Comparison of ENCODE assay signal across 29 cellular contexts in the genomic region with DNA sequence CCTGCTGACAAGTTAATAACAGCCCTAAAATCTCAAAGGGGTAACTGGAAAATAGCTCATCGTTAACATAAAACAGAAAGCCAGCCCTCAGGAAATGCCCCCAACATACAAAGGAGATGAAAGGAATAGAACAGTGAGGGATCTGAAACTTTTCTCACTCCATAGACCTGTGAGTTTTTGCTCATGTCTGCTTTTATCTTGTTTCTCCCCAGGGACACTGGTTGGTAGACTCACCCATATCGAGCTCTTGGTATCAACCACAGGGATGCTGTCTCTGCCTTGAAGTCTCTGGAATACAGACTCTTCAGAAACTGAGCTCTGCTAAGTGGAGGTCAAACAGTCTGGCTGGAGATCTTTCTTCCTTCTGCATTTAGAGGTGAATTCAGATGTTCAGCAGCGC.
"Had no signal": no experiment of that assay in that cellular context is flagged by ENCODE, and none has a peak within 500 bp of the region (broad histone marks: within the 10 kb centered on the region; RNA-seq: fewer than 3 reads in every experiment).

No MANE protein-coding gene starts in this region.

- H3K36me3 ChIP-seq: adrenal gland, brain microvascular endothelial cell, gastrocnemius medialis, heart left ventricle had no signal

- H3K9me3 ChIP-seq: gastrocnemius medialis had no signal

- DNase-seq: activated CD4-positive, alpha-beta memory T cell treated with anti-CD3 and anti-CD28 coated beads for 36 hours; activated CD4-positive, alpha-beta T cell treated with anti-CD3 and anti-CD28 coated beads for 36 hours; activated CD4-positive, alpha-beta T cell treated with anti-CD3 and anti-CD28 coated beads, Interleukin-2, amount 10 ng/mL, durations not matched to agents 24 days and 14 days; activated CD4-positive, CD25-positive, alpha-beta regulatory T cell; activated CD4-positive, CD25-positive, alpha-beta regulatory T cell treated with anti-CD3 and anti-CD28 coated beads, Interleukin-2, amount 50 U/mL, for 72 hours; activated CD8-positive, alpha-beta memory T cell treated with anti-CD3 and anti-CD28 coated beads, Interleukin-2, amount 10 ng/mL, durations not matched to agents 7 days and 5 days; activated CD8-positive, alpha-beta memory T cell treated with anti-CD3 and anti-CD28 coated beads, Interleukin-2, amount 50 U/mL, for 4 hours; activated CD8-positive, alpha-beta T cell treated with anti-CD3 and anti-CD28 coated beads, Interleukin-2, amount 10 ng/mL, durations not matched to agents 7 days and 5 days; activated effector memory CD4-positive, alpha-beta T cell treated with anti-CD3 and anti-CD28 coated beads, Interleukin-2, amount 50 U/mL, for 16 hours; activated naive CD4-positive, alpha-beta T cell treated with anti-CD3 and anti-CD28 coated beads for 36 hours; activated naive CD8-positive, alpha-beta T cell treated with anti-CD3 and anti-CD28 coated beads for 36 hours; activated naive CD8-positive, alpha-beta T cell treated with anti-CD3 and anti-CD28 coated beads, Interleukin-2, amount 50 U/mL, for 24 hours; activated T-cell treated with anti-CD3 and anti-CD28 coated beads, Interleukin-2, amount 50 U/mL, for 1 hour; activated T-cell treated with anti-CD3 and anti-CD28 coated beads, Interleukin-2, amount 50 U/mL, for 48 hours; adrenal gland; amygdala; aorta; brain microvascular endothelial cell; dorsolateral prefrontal cortex; effector memory CD4-positive, alpha-beta T cell; endodermal cell; foreskin keratinocyte; gastrocnemius medialis; glutamatergic neuron; heart left ventricle; T-helper 1 cell; T-helper 2 cell had no signal

- ATAC-seq: activated CD4-positive, alpha-beta T cell treated with anti-CD3 and anti-CD28 coated beads for 36 hours; activated CD8-positive, alpha-beta memory T cell treated with anti-CD3 and anti-CD28 coated beads, Interleukin-2, amount 10 ng/mL, durations not matched to agents 7 days and 5 days; activated CD8-positive, alpha-beta T cell treated with anti-CD3 and anti-CD28 coated beads, Interleukin-2, amount 10 ng/mL, durations not matched to agents 7 days and 5 days; activated naive CD8-positive, alpha-beta T cell treated with anti-CD3 and anti-CD28 coated beads, Interleukin-2, amount 50 U/mL, for 24 hours; esophagus mucosa; foreskin keratinocyte; gastrocnemius medialis; heart left ventricle had no signal

- H3K27ac ChIP-seq: adrenal gland, coronary artery, dorsolateral prefrontal cortex, foreskin keratinocyte, gastrocnemius medialis, heart left ventricle had no signal

- H3K4me1 ChIP-seq: adrenal gland, gastrocnemius medialis, heart left ventricle had no signal

- H3K4me3 ChIP-seq: adrenal gland, coronary artery, dorsolateral prefrontal cortex, gastrocnemius medialis, heart left ventricle had no signal

- H3K27me3 ChIP-seq: adrenal gland, brain microvascular endothelial cell, foreskin keratinocyte, gastrocnemius medialis had no signal
